ENCODE assay signal across 9 cellular contexts in genomic region chr13:113187263-113187669, GRCh38. TPM values are rescaled to one million over a fixed set of nuclear protein-coding genes. Genes with fewer than 3 reads are reported as not detected.
DNase-seq lines count a peak whose midpoint lies in the region; ATAC-seq, FAIRE-seq and TF ChIP-seq lines count a peak whose summit lies in the region.
"Had no signal": no experiment of that assay in that cellular context is flagged by ENCODE, and none has a peak within 500 bp of the region (broad histone marks: within the 10 kb centered on the region; RNA-seq: fewer than 3 reads in every experiment).

No MANE protein-coding gene starts in this region.

- peaks cover 7% of the 10 kb centered on the region; the same call in 1 of the 2 replicates for H3K9me3 ChIP-seq in IMR-90 (ENCODE audit: control insufficient read depth, insufficient read depth, low read length)

- H2BK5ac ChIP-seq in IMR-90 (ENCODE audit: low read depth, low read length, poor library complexity, severe bottlenecking) = peak overlapping the region; percentile 96

- peak overlapping the region; percentile 94 for H4K5ac ChIP-seq in IMR-90 (ENCODE audit: low read depth, low read length)

- no peak for FAIRE-seq in D721Med (lab: Jason Lieb, UNC)
- FAIRE-seq: GM18507 had no signal

- CTCF ChIA-PET in IMR-90 (lab: Yijun Ruan, JAX) = interaction anchor here (0.9 kb wide), 1 partner anchor 8 kb away, joined by 3 read pairs; no protein-coding TSS in a partner anchor

- no peaks in the 10 kb centered on the region for H3K27me3 ChIP-seq in IMR-90 (ENCODE audit: control insufficient read depth, insufficient read depth, low read length)

- peaks cover 41% of the 10 kb centered on the region for H3K36me3 ChIP-seq in IMR-90 (ENCODE audit: control insufficient read depth, insufficient read depth, low read length)

- ATAC-seq in IMR-90 (ENCODE audit: low read depth) = peak; percentile 98
- ATAC-seq in HG03045 (IDR thresholded peaks at IDR 0.05; ENCODE audit: unreplicated experiment) = no peak

- peak overlapping the region; percentile 95 for H2BK20ac ChIP-seq in IMR-90 (ENCODE audit: low read depth, low read length)

- peak overlapping the region; percentile 97 for H3K4ac ChIP-seq in IMR-90 (ENCODE audit: low read depth, low read length)

- peak overlapping the region; percentile 95 for H3K14ac ChIP-seq in IMR-90 (replicated peaks; ENCODE audit: low read depth, low read length)

- peak overlapping the region; percentile 97 for H2BK120ac ChIP-seq in IMR-90 (ENCODE audit: low read depth, low read length)

- no peak for TF ChIP-seq CTCF in IMR-90 (conservative IDR thresholded peaks at IDR 0.05; ENCODE audit: low read depth, low read length)
- no peak for TF ChIP-seq CTCF in foreskin fibroblast (IDR thresholded peaks at IDR 0.05; ENCODE audit: low read depth, low read length)
- TF ChIP-seq CTCF in D721Med (IDR thresholded peaks at IDR 0.05; ENCODE audit: insufficient read depth, missing control alignments) = no peak

- 6% methylated on average over 7 of the region's 9 CpGs; no CpG with 5 or more reads in 1 of the 2 experiments for WGBS in IMR-90 (ENCODE audit: extremely low coverage in 2 of 2, insufficient read length in 1 of 2), 2 experiments

- DNase-seq in ACHN (peak; percentile 98), IMR-90 (peak; percentile 100), activated T-cell treated with anti-CD3 and anti-CD28 coated beads for 4 hours (peak; percentile 48), foreskin fibroblast (peak; percentile 99), pulmonary artery endothelial cell (ENCODE audit: low read depth, low spot score) (peak; percentile 97), NCI-H1694 (lab: John Stamatoyannopoulos, UW) (no peak), D721Med (ENCODE audit: insufficient read length, low spot score) (no peak)

- POLR2A ChIA-PET in IMR-90 (lab: Charles Lee; ENCODE audit: unreplicated experiment) = interaction anchor here (1.3 kb wide), 1 partner anchor 22 kb away, joined by 4 read pairs; the partner anchor contains the start of genes CUL4A and PCID2

- TF ChIP-seq RAD21 in IMR-90 (IDR thresholded peaks at IDR 0.05; ENCODE audit: low read length) = no peak

- peak; percentile 62; the same call in 1 of the 2 replicates for TF ChIP-seq POLR2A in IMR-90 (IDR thresholded peaks at IDR 0.05; ENCODE audit: low read depth, low read length)

- peaks cover 42 to 70% of the 10 kb centered on the region in 2 experiments for H3K79me1 ChIP-seq in IMR-90 (ENCODE audit: low read depth in 1 of 2, low read length in 2 of 2)

- H2BK15ac ChIP-seq in IMR-90 (ENCODE audit: low read depth, low read length) = peak overlapping the region; percentile 78

- peak overlapping the region; percentile 47 for H3K9ac ChIP-seq in IMR-90 (ENCODE audit: low read depth, low read length)

- dilution Hi-C loops in IMR-90 (cut with HindIII; ENCODE audit: low sequenced_read_pairs, unreplicated experiment) = no loop called here

- H2AK5ac ChIP-seq in IMR-90 (ENCODE audit: low read depth, low read length) = peak overlapping the region; percentile 94

- H4K8ac ChIP-seq in IMR-90 (ENCODE audit: low read depth in 2 of 2, low read length in 2 of 2) = peak overlapping the region; percentile 87 to 97

- intact Hi-C loops in IMR-90 (cut with micrococcal nuclease) = loop anchor here (1.0 kb wide), 1 partner anchor 9 kb away; no protein-coding TSS in a partner anchor

- H4K91ac ChIP-seq in IMR-90 (ENCODE audit: insufficient read depth, low read depth, low read length) = peak overlapping the region; percentile 99

- peaks cover 16% of the 10 kb centered on the region for H3K9me1 ChIP-seq in IMR-90 (ENCODE audit: insufficient read depth, low read length)

- peak overlapping the region; percentile 94 for H3K27ac ChIP-seq in IMR-90 (ENCODE audit: insufficient read depth, low read length)

- in situ Hi-C loops in ACHN (cut with HindIII; ENCODE audit: low pct_ligation_motif_present, low pct_unique_long_range_greater_than_20kb, low sequenced_read_pairs) (no loop called here), IMR-90 (cut with MboI; ENCODE audit: low sequenced_read_pairs) (no loop called here)

- H3K56ac ChIP-seq in IMR-90 (ENCODE audit: extremely low read depth, insufficient read depth, low read length) = peak overlapping the region; percentile 86

- H3K18ac ChIP-seq in IMR-90 (ENCODE audit: low read depth, low read length) = peak overlapping the region; percentile 93

- H3K4me3 ChIP-seq in IMR-90 (ENCODE audit: insufficient read depth, low read depth, low read length) = peak overlapping the region; percentile 7; the same call in 1 of the 2 replicates
- H3K4me3 ChIP-seq in foreskin fibroblast (ENCODE audit: low read depth in 1 of 2, low read length in 2 of 2) = peak overlapping the region; percentile 19 to 35

- H3K4me2 ChIP-seq in IMR-90 (ENCODE audit: low read depth, low read length) = peak overlapping the region; percentile 29

- H2AFZ ChIP-seq in IMR-90 (replicated peaks; ENCODE audit: low read length, poor library complexity) = peak overlapping the region; percentile 24

- H3K4me1 ChIP-seq in IMR-90 (ENCODE audit: control insufficient read depth, insufficient read depth, low read length) = peaks cover 21% of the 10 kb centered on the region

- no TSS peak for BruUV-seq in IMR-90 (replicated peaks; lab: Mats Ljungman, UMichigan)

- peak overlapping the region; percentile 80 for H3K23ac ChIP-seq in IMR-90 (ENCODE audit: low read depth, low read length)

- peak overlapping the region; percentile 90 for H2AK9ac ChIP-seq in IMR-90 (replicated peaks; ENCODE audit: low read depth, low read length, poor library complexity)

- H4K20me1 ChIP-seq in IMR-90 (ENCODE audit: insufficient read depth, low read length) = no peaks in the 10 kb centered on the region

TF ChIP-seq in IMR-90, 13 proteins besides CTCF, POLR2A, EP300 and RAD21:
- TF ChIP-seq RCOR1 (IDR thresholded peaks at IDR 0.05; ENCODE audit: insufficient replicate concordance, low read length) (peak; percentile 23), MXI1 (IDR thresholded peaks at IDR 0.05; ENCODE audit: borderline replicate concordance, low read depth, low read length) (no peak), NFE2L2 (IDR thresholded peaks at IDR 0.05; ENCODE audit: low read depth, low read length) (no peak; the same call in 1 of the 2 replicates), FOS (IDR thresholded peaks at IDR 0.05; ENCODE audit: low read depth, low read length) (peak; percentile 98), RFX5 (IDR thresholded peaks at IDR 0.05; ENCODE audit: low read depth, low read length) (no peak), MAZ (IDR thresholded peaks at IDR 0.05; ENCODE audit: borderline replicate concordance, low read depth, low read length) (no peak), CEBPB (IDR thresholded peaks at IDR 0.05; ENCODE audit: low read depth, low read length) (peak; percentile 42), CHD1 (IDR thresholded peaks at IDR 0.05; ENCODE audit: low read depth, low read length) (no peak), MAFK (IDR thresholded peaks at IDR 0.05; ENCODE audit: low read depth, low read length) (no peak), USF2 (IDR thresholded peaks at IDR 0.05; ENCODE audit: low read depth, low read length) (peak; percentile 84), SMC3 (IDR thresholded peaks at IDR 0.05; ENCODE audit: low read depth, low read length) (no peak), BHLHE40 (IDR thresholded peaks at IDR 0.05; ENCODE audit: low read depth, low read length) (peak; percentile 57)
- TF ChIP-seq, protein P1, sequence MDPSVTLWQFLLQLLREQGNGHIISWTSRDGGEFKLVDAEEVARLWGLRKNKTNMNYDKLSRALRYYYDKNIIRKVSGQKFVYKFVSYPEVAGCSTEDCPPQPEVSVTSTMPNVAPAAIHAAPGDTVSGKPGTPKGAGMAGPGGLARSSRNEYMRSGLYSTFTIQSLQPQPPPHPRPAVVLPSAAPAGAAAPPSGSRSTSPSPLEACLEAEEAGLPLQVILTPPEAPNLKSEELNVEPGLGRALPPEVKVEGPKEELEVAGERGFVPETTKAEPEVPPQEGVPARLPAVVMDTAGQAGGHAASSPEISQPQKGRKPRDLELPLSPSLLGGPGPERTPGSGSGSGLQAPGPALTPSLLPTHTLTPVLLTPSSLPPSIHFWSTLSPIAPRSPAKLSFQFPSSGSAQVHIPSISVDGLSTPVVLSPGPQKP (IDR thresholded peaks at IDR 0.05; ENCODE audit: borderline replicate concordance, low read depth, low read length) = no peak

RNA-seq across cellular contexts. Expression of gene PCID2, which starts 21.2 kb away (rescaled TPM):
- total RNA-seq in IMR-90 (2012; rRNA removed) (72.8 and 90.9 TPM in 2 replicates), pulmonary artery endothelial cell (53.4 and 67.3 TPM in 2 replicates)
- 71.7 and 83.5 TPM in 2 replicates for polyA plus RNA-seq in IMR-90 (2012; rRNA removed)
- 25.2 and 46.9 TPM in 2 replicates for polyA plus RNA-seq in IMR-90 (2012; cell fraction: cytosol; rRNA removed)
- 56.5 and 157 TPM in 2 replicates for polyA plus RNA-seq in IMR-90 (2012; cell fraction: nucleus; rRNA removed; ENCODE audit: low replicate concordance)

RNA-seq across cellular contexts. Expression of gene CUL4A, which starts 22.1 kb away (rescaled TPM):
- total RNA-seq in IMR-90 (2012; rRNA removed) (128 and 146 TPM in 2 replicates), pulmonary artery endothelial cell (116 and 129 TPM in 2 replicates)
- polyA plus RNA-seq in IMR-90 (2012; rRNA removed) = 68.7 and 86.0 TPM in 2 replicates
- polyA plus RNA-seq in IMR-90 (2012; cell fraction: cytosol; rRNA removed) = 35.5 and 36.9 TPM in 2 replicates
- polyA plus RNA-seq in IMR-90 (2012; cell fraction: nucleus; rRNA removed; ENCODE audit: low replicate concordance) = 77.4 and 122 TPM in 2 replicates

RNA-seq across cellular contexts. Expression of gene PROZ, which starts 28.8 kb away (rescaled TPM):
- total RNA-seq in IMR-90 (2012; rRNA removed) = not detected in 2 replicates
- polyA plus RNA-seq in IMR-90 (2012; rRNA removed) = not detected in 2 replicates
- not detected in 2 replicates for polyA plus RNA-seq in IMR-90 (2012; cell fraction: cytosol; rRNA removed)
- polyA plus RNA-seq in IMR-90 (2012; cell fraction: nucleus; rRNA removed; ENCODE audit: low replicate concordance) = not detected in 2 replicates
- not detected in 2 replicates for total RNA-seq in pulmonary artery endothelial cell

Comparison
In these comparisons a context has a peak if more than half of its experiments do, and no peak if none do; other contexts are left out.
1. DNase-seq: peak in ACHN (single experiment), IMR-90 (single experiment), activated T-cell treated with anti-CD3 and anti-CD28 coated beads for 4 hours (single experiment), foreskin fibroblast (2 of 2) and pulmonary artery endothelial cell (single experiment); none in NCI-H1694 (single experiment) and D721Med (single experiment).